In genomic region chr17:44152875-44153274, GRCh38 we compare ENCODE assay signal across 31 cellular contexts. TPM values are rescaled to one million over a fixed set of nuclear protein-coding genes. Genes with fewer than 3 reads are reported as not detected.
A peak's percentile ranks its signal among the peaks of the same experiment; 100 is the strongest.
DNase-seq lines count a peak whose midpoint lies in the region; ATAC-seq, FAIRE-seq and TF ChIP-seq lines count a peak whose summit lies in the region.
"Had no signal": no experiment of that assay in that cellular context is flagged by ENCODE, and none has a peak within 500 bp of the region (broad histone marks: within the 10 kb centered on the region; RNA-seq: fewer than 3 reads in every experiment).

No MANE protein-coding gene starts in this region.

- TF ChIP-seq POLR2A in A549 (IDR thresholded peaks at IDR 0.05; ENCODE audit: low read length) (no peak), adrenal gland (IDR thresholded peaks at IDR 0.05) (no peak)

- H3K27me3 ChIP-seq in AG04450 (ENCODE audit: control insufficient read depth, insufficient read depth, low read length) (no peaks in the 10 kb centered on the region), RWPE2 (ENCODE audit: insufficient read depth, poor library complexity, severe bottlenecking) (no peaks in the 10 kb centered on the region), adrenal gland (no peaks in the 10 kb centered on the region)
- H3K27me3 ChIP-seq: left lung, testis had no signal

- no peaks in the 10 kb centered on the region for H3K4me1 ChIP-seq in A549
- peaks cover 8% of the 10 kb centered on the region for H3K4me1 ChIP-seq in RWPE2 (ENCODE audit: insufficient read depth, poor library complexity, severe bottlenecking)
- no peaks in the 10 kb centered on the region for H3K4me1 ChIP-seq in adrenal gland (replicated peaks in 1 of 2)
- H3K4me1 ChIP-seq: left lung, testis had no signal

- intact Hi-C loops in adrenal gland (cut with DNase I): no loop called here

- H3K27ac ChIP-seq in A549 (peak overlapping the region; percentile 45 to 65; a peak in 4 of 6 replicates), AG04450 (ENCODE audit: low read depth, low read length) (peak overlapping the region; percentile 11), RWPE2 (ENCODE audit: poor library complexity, severe bottlenecking) (peak overlapping the region; percentile 15), epithelial cell of prostate (peak overlapping the region; percentile 63), adrenal gland (no peak overlapping the region)
- H3K27ac ChIP-seq: KMS-11, left lung, parathyroid adenoma, testis had no signal

- TF ChIP-seq CTCF in A549 (IDR thresholded peaks at IDR 0.05): no peak
- TF ChIP-seq CTCF in AG04450 (IDR thresholded peaks at IDR 0.05; ENCODE audit: low read depth, low read length): no peak
- TF ChIP-seq CTCF in RWPE2 (IDR thresholded peaks at IDR 0.05; ENCODE audit: poor library complexity, severe bottlenecking): no peak
- TF ChIP-seq CTCF in adrenal gland (IDR thresholded peaks at IDR 0.05): no peak

- POLR2A ChIA-PET in A549 (lab: Yijun Ruan, JAX) (no interaction called here), AG04450 (lab: Yijun Ruan, JAX) (no interaction called here)

- no peaks in the 10 kb centered on the region for H3K9me3 ChIP-seq in A549
- no peaks in the 10 kb centered on the region for H3K9me3 ChIP-seq in AG04450 (ENCODE audit: control insufficient read depth, insufficient read depth, low read length)
- H3K9me3 ChIP-seq in RWPE2 (ENCODE audit: severe bottlenecking): no peaks in the 10 kb centered on the region
- no peaks in the 10 kb centered on the region for H3K9me3 ChIP-seq in adrenal gland (replicated peaks in 1 of 3)
- H3K9me3 ChIP-seq: left lung, SK-N-SH, testis had no signal

- no peak for TF ChIP-seq EP300 in A549 (IDR thresholded peaks at IDR 0.05)

- H3K4me3 ChIP-seq in A549 (no peak overlapping the region), AG04450 (ENCODE audit: low read depth, low read length) (no peak overlapping the region), RWPE2 (ENCODE audit: severe bottlenecking) (no peak overlapping the region), adrenal gland (no peak overlapping the region)
- H3K4me3 ChIP-seq: GM23338, left lung, testis had no signal

- H3K4me2 ChIP-seq in A549: no peak overlapping the region
- H3K4me2 ChIP-seq: GM23338, KMS-11, SK-N-SH had no signal

- ATAC-seq in A549: no peak
- ATAC-seq in RWPE2 (ENCODE audit: low read depth): peak; percentile 72
- no peak for ATAC-seq in GM18519 (IDR thresholded peaks at IDR 0.05; ENCODE audit: low FRiP score, unreplicated experiment)
- no peak for ATAC-seq in GM19324 (IDR thresholded peaks at IDR 0.05; ENCODE audit: low FRiP score, unreplicated experiment)
- ATAC-seq: GM23338, left lung, PC-3, Right ventricle myocardium inferior had no signal

- TF ChIP-seq RAD21 in A549 (conservative IDR thresholded peaks at IDR 0.05 in 1 of 2, IDR thresholded peaks at IDR 0.05 in 1 of 2): no peak

- WGBS in A549 (ENCODE audit: missing lambda C conversion rate): 99% methylated on average over 4 of the region's 4 CpGs
- WGBS in adrenal gland, 4 donors: 96 to 100% (median 98%) methylated on average over 4 of the region's 4 CpGs

- FAIRE-seq in A549 (lab: Jason Lieb, UNC): no peak
- FAIRE-seq: small intestine had no signal

- CTCF ChIA-PET in A549 (lab: Yijun Ruan, JAX) (interaction anchor here (1.9 to 8.3 kb wide), 5 partner anchors 12 to 69 kb away, joined by 6 to 88 read pairs (median 33); partner anchors contain the start of genes ASB16 and HROB), AG04450 (lab: Charles Lee) (interaction anchor here (1.6 kb wide), 1 partner anchor 16 kb away, joined by 5 read pairs; no protein-coding TSS in a partner anchor)

- H3K36me3 ChIP-seq in RWPE2 (ENCODE audit: low read depth) (peaks cover 92% of the 10 kb centered on the region), adrenal gland (replicated peaks in 1 of 2) (no peaks in the 10 kb centered on the region)
- H3K36me3 ChIP-seq: left lung had no signal

- DNase-seq in A549 (ENCODE audit: low read depth in 1 of 2, low spot score in 1 of 2) (no peak), AG04450 (ENCODE audit: low read depth, low spot score) (no peak), RWPE2 (ENCODE audit: low spot score) (no peak), epithelial cell of prostate (ENCODE audit: low read depth, low spot score) (peak; percentile 64), adrenal gland (no peak), kidney glomerular epithelial cell (lab: John Stamatoyannopoulos, UW) (no peak)
- DNase-seq: activated CD4-positive, alpha-beta memory T cell treated with anti-CD3 and anti-CD28 coated beads, Interleukin-2, amount 10 ng/mL, durations not matched to agents 7 days and 5 days; activated CD4-positive, CD25-positive, alpha-beta regulatory T cell treated with anti-CD3 and anti-CD28 coated beads, Interleukin-2, amount 50 U/mL, for 72 hours; activated effector memory CD4-positive, alpha-beta T cell treated with Interleukin-2 at 50 U/mL for 16 hours; activated T-cell treated with anti-CD3 and anti-CD28 coated beads for 4 hours; C1 segment of cervical spinal cord; cerebellar nuclear complex; mesendoderm; NCI-H1417; NCI-H2081; NCI-H345; NCI-H69; PC-3; SK-N-SH; small intestine; T-helper 2 cell; testis had no signal

TF ChIP-seq in A549, 52 proteins besides CTCF, POLR2A, EP300 and RAD21 (continues in another document):
- no peak for TF ChIP-seq HOXB5 (CRISPR knock-in tag; IDR thresholded peaks at IDR 0.05)
- TF ChIP-seq MYC (IDR thresholded peaks at IDR 0.05; ENCODE audit: borderline replicate concordance, low read length): no peak
- no peak for TF ChIP-seq BHLHE40 (IDR thresholded peaks at IDR 0.05; ENCODE audit: low read depth, low read length)
- TF ChIP-seq MAX (IDR thresholded peaks at IDR 0.05): no peak
- no peak for TF ChIP-seq EHF (CRISPR knock-in tag; IDR thresholded peaks at IDR 0.05)
- no peak for TF ChIP-seq PHF8 (IDR thresholded peaks at IDR 0.05; ENCODE audit: borderline replicate concordance, low read depth)
- no peak for TF ChIP-seq TFCP2L1 (CRISPR knock-in tag; IDR thresholded peaks at IDR 0.05)

RNA-seq across cellular contexts. Expression of gene HROB, which starts 11.1 kb away (rescaled TPM):
- polyA plus RNA-seq in A549 (2011; rRNA removed): 5.4 and 5.6 TPM in 2 replicates
- 8.2 and 11.1 TPM in 2 replicates for polyA plus RNA-seq in A549 (2012; cell fraction: cytosol; rRNA removed)
- polyA plus RNA-seq in A549 (2012; cell fraction: nucleus; rRNA removed): 23.5 and 24.0 TPM in 2 replicates
- polyA plus RNA-seq in A549 (2017; fragmentation: RNase III; extraction: RNeasy Plus Mini Kit Qiagen cat#74134 plus additional on column Dnase treatment): 6.0 to 7.1 TPM (median 6.8 TPM) in 3 replicates
- 16.0 and 16.7 TPM in 2 replicates for polyA minus RNA-seq in A549 (2011; rRNA and poly(A)+ RNA removed)
- polyA plus RNA-seq in AG04450 (2011; rRNA removed): 0.86 and 0.97 TPM in 2 replicates
- 4.4 and 4.9 TPM in 2 replicates for polyA minus RNA-seq in AG04450 (2011; rRNA and poly(A)+ RNA removed)
- total RNA-seq in adrenal gland: 1 to 10 TPM in 2 of 8 donors, under 1 TPM in 5, not detected in 1; 0.49 to 2.6 (median 0.83) TPM
- polyA plus RNA-seq in adrenal gland: 1 to 10 TPM in 2 of 3 donors, under 1 TPM in 1; 0.42 to 2.6 (median 1.5) TPM

RNA-seq across cellular contexts. Expression of gene ASB16, which starts 17.6 kb away (rescaled TPM):
- polyA plus RNA-seq in A549 (2011; rRNA removed) (0.05 TPM in 1 of 2 replicates, not detected in the other), A549 (2017; fragmentation: RNase III; extraction: RNeasy Plus Mini Kit Qiagen cat#74134 plus additional on column Dnase treatment) (0.12 to 0.16 TPM (median 0.15 TPM) in 3 replicates), AG04450 (2011; rRNA removed) (not detected in 2 replicates), adrenal gland (under 1 TPM; 0.13 to 0.48 (median 0.16) TPM)
- polyA plus RNA-seq in A549 (2012; cell fraction: cytosol; rRNA removed): 0.04 and 0.06 TPM in 2 replicates
- polyA plus RNA-seq in A549 (2012; cell fraction: nucleus; rRNA removed): 0.67 and 0.69 TPM in 2 replicates
- polyA minus RNA-seq in A549 (2011; rRNA and poly(A)+ RNA removed): not detected in 2 replicates
- not detected in 2 replicates for polyA minus RNA-seq in AG04450 (2011; rRNA and poly(A)+ RNA removed)
- total RNA-seq in adrenal gland: under 1 TPM in 6 of 8 donors, not detected in 2; 0.22 to 0.83 (median 0.45) TPM
- total RNA-seq: dermis microvascular lymphatic vessel endothelial cell, G401, GM23338, left lung had no signal
- polyA plus RNA-seq: SK-N-SH had no signal

RNA-seq across cellular contexts. Expression of gene HDAC5, which starts 29.4 kb away (rescaled TPM):
- 3.1 and 5.7 TPM in 2 replicates for polyA plus RNA-seq in A549 (2011; rRNA removed)
- polyA plus RNA-seq in A549 (2012; cell fraction: cytosol; rRNA removed): 1.9 and 3.7 TPM in 2 replicates
- 11.9 and 12.9 TPM in 2 replicates for polyA plus RNA-seq in A549 (2012; cell fraction: nucleus; rRNA removed)
- 3.2 to 7.1 TPM (median 4.5 TPM) in 3 replicates for polyA plus RNA-seq in A549 (2017; fragmentation: RNase III; extraction: RNeasy Plus Mini Kit Qiagen cat#74134 plus additional on column Dnase treatment)
- 8.4 and 11.0 TPM in 2 replicates for polyA minus RNA-seq in A549 (2011; rRNA and poly(A)+ RNA removed)
- 21.3 and 36.7 TPM in 2 replicates for polyA plus RNA-seq in AG04450 (2011; rRNA removed)
- 46.9 and 72.0 TPM in 2 replicates for polyA minus RNA-seq in AG04450 (2011; rRNA and poly(A)+ RNA removed)
- total RNA-seq in adrenal gland: 100 to 1,000 TPM in 3 of 8 donors, 10 to 100 TPM in 5; 15.1 to 144 (median 73.0) TPM
- polyA plus RNA-seq in adrenal gland: 100 to 1,000 TPM in 1 of 3 donors, 10 to 100 TPM in 1, 1 to 10 TPM in 1; 4.8 to 102 (median 83.0) TPM

RNA-seq across cellular contexts. Expression of gene TMUB2, which starts 33.9 kb away (rescaled TPM):
- 36.2 and 43.3 TPM in 2 replicates for polyA plus RNA-seq in A549 (2011; rRNA removed)
- polyA plus RNA-seq in A549 (2012; cell fraction: cytosol; rRNA removed): 37.3 and 45.4 TPM in 2 replicates
- polyA plus RNA-seq in A549 (2012; cell fraction: nucleus; rRNA removed): 104 and 115 TPM in 2 replicates
- 37.6 to 44.4 TPM (median 42.0 TPM) in 3 replicates for polyA plus RNA-seq in A549 (2017; fragmentation: RNase III; extraction: RNeasy Plus Mini Kit Qiagen cat#74134 plus additional on column Dnase treatment)
- polyA minus RNA-seq in A549 (2011; rRNA and poly(A)+ RNA removed): 29.9 and 32.2 TPM in 2 replicates
- 34.3 and 37.1 TPM in 2 replicates for polyA plus RNA-seq in AG04450 (2011; rRNA removed)
- polyA minus RNA-seq in AG04450 (2011; rRNA and poly(A)+ RNA removed): 22.6 and 32.5 TPM in 2 replicates
- 10 to 100 TPM; 21.8 to 48.6 (median 40.3) TPM for total RNA-seq in adrenal gland
- polyA plus RNA-seq in adrenal gland: 10 to 100 TPM; 22.8 to 89.3 (median 79.1) TPM

RNA-seq across cellular contexts. Expression of gene ATXN7L3, which starts 46.8 kb away (rescaled TPM):
- polyA plus RNA-seq in A549 (2011; rRNA removed) (65.7 and 72.7 TPM in 2 replicates), A549 (2017; fragmentation: RNase III; extraction: RNeasy Plus Mini Kit Qiagen cat#74134 plus additional on column Dnase treatment) (54.0 to 66.2 TPM (median 60.5 TPM) in 3 replicates), AG04450 (2011; rRNA removed) (44.1 and 51.6 TPM in 2 replicates), adrenal gland (10 to 100 TPM; 19.6 to 81.4 (median 47.1) TPM)
- 39.3 and 52.4 TPM in 2 replicates for polyA plus RNA-seq in A549 (2012; cell fraction: cytosol; rRNA removed)
- polyA plus RNA-seq in A549 (2012; cell fraction: nucleus; rRNA removed): 84.7 and 105 TPM in 2 replicates
- polyA minus RNA-seq in A549 (2011; rRNA and poly(A)+ RNA removed): 67.2 and 79.1 TPM in 2 replicates
- 41.8 and 45.1 TPM in 2 replicates for polyA minus RNA-seq in AG04450 (2011; rRNA and poly(A)+ RNA removed)
- 10 to 100 TPM; 21.3 to 61.4 (median 49.7) TPM for total RNA-seq in adrenal gland

Comparison
In these comparisons a context has a peak if more than half of its experiments do, and no peak if none do; other contexts are left out.
1. H3K27ac ChIP-seq: peak in A549 (2 of 2), AG04450 (single experiment), RWPE2 (single experiment) and epithelial cell of prostate (single experiment); none in adrenal gland (0 of 5).